23 cellular contexts compared by ENCODE assay signal in genomic region chr3:13683288-13683687, GRCh38.
DNase-seq lines count a peak whose midpoint lies in the region; ATAC-seq and TF ChIP-seq lines count a peak whose summit lies in the region.
"Had no signal": no experiment of that assay in that cellular context is flagged by ENCODE, and none has a peak within 500 bp of the region (broad histone marks: within the 10 kb centered on the region; RNA-seq: fewer than 3 reads in every experiment).

No MANE protein-coding gene starts in this region.

- no peak overlapping the region for H3K4me2 ChIP-seq in neural progenitor cell
- H3K4me2 ChIP-seq: A549, KMS-11 had no signal

- peaks cover 19% of the 10 kb centered on the region for H3K4me1 ChIP-seq in neural progenitor cell
- H3K4me1 ChIP-seq in thyroid gland: no peaks in the 10 kb centered on the region
- H3K4me1 ChIP-seq: A549, BE2C, HAP-1 had no signal

- no peak overlapping the region for H3K27ac ChIP-seq in neural progenitor cell
- H3K27ac ChIP-seq in thyroid gland: no peak overlapping the region
- H3K27ac ChIP-seq: A549, HL-60, KMS-11, RWPE1 had no signal

- no peak for DNase-seq in activated naive CD8-positive, alpha-beta T cell treated with anti-CD3 and anti-CD28 coated beads, Interleukin-2, amount 10 ng/mL, durations not matched to agents 7 days and 5 days
- DNase-seq in activated naive CD8-positive, alpha-beta T cell treated with anti-CD3 and anti-CD28 coated beads for 36 hours: no peak
- DNase-seq in neural progenitor cell (ENCODE audit: low spot score) (no peak), Calu3 (no peak), thyroid gland (no peak), left cardiac atrium (no peak)
- DNase-seq: BE2C; DMS79; NCI-H1092 treated with DMSO at 0.1 percent for 48 hours; NCI-H1436 treated with DMSO at 0.1 percent for 48 hours; NCI-H2029; NCI-H226; NCI-H510A treated with DMSO at 0.1 percent for 48 hours; NCI-H774; NK-92 treated with Interleukin-12 subunit alpha and Interleukin-12 subunit beta, amount 100 ng/mL, for 24 hours; SHP77 treated with DMSO at 0.1 percent for 48 hours had no signal

- H3F3A ChIP-seq in neural progenitor cell (ENCODE audit: low read depth): peaks cover 5% of the 10 kb centered on the region

- H3K4me3 ChIP-seq in neural progenitor cell (no peak overlapping the region), thyroid gland (replicated peaks in 1 of 3) (no peak overlapping the region)
- H3K4me3 ChIP-seq: A549, GM12878, HAP-1 had no signal

- no peaks in the 10 kb centered on the region for H3K9me3 Mint-ChIP-seq in activated naive CD8-positive, alpha-beta T cell treated with anti-CD3 and anti-CD28 coated beads, Interleukin-2, amount 10 ng/mL, durations not matched to agents 7 days and 5 days
- no peaks in the 10 kb centered on the region for H3K9me3 Mint-ChIP-seq in activated naive CD8-positive, alpha-beta T cell treated with anti-CD3 and anti-CD28 coated beads for 36 hours
- H3K9me3 Mint-ChIP-seq in brain: peaks cover 0 to 3% (median 0%) of the 10 kb centered on the region in 5 experiments
- H3K9me3 Mint-ChIP-seq in neural progenitor cell: no peaks in the 10 kb centered on the region
- H3K9me3 Mint-ChIP-seq in Calu3 (ENCODE audit: low read depth, unreplicated experiment): no peaks in the 10 kb centered on the region

- H3K27me3 Mint-ChIP-seq in activated naive CD8-positive, alpha-beta T cell treated with anti-CD3 and anti-CD28 coated beads, Interleukin-2, amount 10 ng/mL, durations not matched to agents 7 days and 5 days: peaks cover 5% of the 10 kb centered on the region
- H3K27me3 Mint-ChIP-seq in activated naive CD8-positive, alpha-beta T cell treated with anti-CD3 and anti-CD28 coated beads for 36 hours: peaks cover 3% of the 10 kb centered on the region
- H3K27me3 Mint-ChIP-seq in brain (peaks cover 12% of the 10 kb centered on the region), neural progenitor cell (ENCODE audit: insufficient read depth, low read depth) (peaks cover 10% of the 10 kb centered on the region), Calu3 (ENCODE audit: unreplicated experiment) (peaks cover 68% of the 10 kb centered on the region)

- no peak overlapping the region for H2AFZ ChIP-seq in neural progenitor cell (replicated peaks)

- no peak for TF ChIP-seq POLR2A in thyroid gland (IDR thresholded peaks at IDR 0.05)

- no peaks in the 10 kb centered on the region for H3K36me3 Mint-ChIP-seq in activated naive CD8-positive, alpha-beta T cell treated with anti-CD3 and anti-CD28 coated beads, Interleukin-2, amount 10 ng/mL, durations not matched to agents 7 days and 5 days
- no peaks in the 10 kb centered on the region for H3K36me3 Mint-ChIP-seq in activated naive CD8-positive, alpha-beta T cell treated with anti-CD3 and anti-CD28 coated beads for 36 hours
- H3K36me3 Mint-ChIP-seq in brain: no peaks in the 10 kb centered on the region
- H3K36me3 Mint-ChIP-seq in neural progenitor cell: no peaks in the 10 kb centered on the region
- no peaks in the 10 kb centered on the region for H3K36me3 Mint-ChIP-seq in Calu3 (ENCODE audit: insufficient read depth, unreplicated experiment)

- no peaks in the 10 kb centered on the region for H3K79me2 ChIP-seq in neural progenitor cell (ENCODE audit: low read depth)

- POLR2A ChIA-PET in activated naive CD8-positive, alpha-beta T cell treated with anti-CD3 and anti-CD28 coated beads, Interleukin-2, amount 10 ng/mL, durations not matched to agents 7 days and 5 days (lab: Charles Lee): no interaction called here

- 84 to 92% methylated on average over 4 of the region's 4 CpGs for WGBS in thyroid gland, 2 donors

- H3K4me3 Mint-ChIP-seq in activated naive CD8-positive, alpha-beta T cell treated with anti-CD3 and anti-CD28 coated beads, Interleukin-2, amount 10 ng/mL, durations not matched to agents 7 days and 5 days: no peak overlapping the region
- H3K4me3 Mint-ChIP-seq in activated naive CD8-positive, alpha-beta T cell treated with anti-CD3 and anti-CD28 coated beads for 36 hours: no peak overlapping the region
- no peak overlapping the region for H3K4me3 Mint-ChIP-seq in brain
- H3K4me3 Mint-ChIP-seq in neural progenitor cell: no peak overlapping the region
- no peak overlapping the region for H3K4me3 Mint-ChIP-seq in Calu3 (ENCODE audit: low read depth, unreplicated experiment)

- no peak for ATAC-seq in activated naive CD8-positive, alpha-beta T cell treated with anti-CD3 and anti-CD28 coated beads, Interleukin-2, amount 10 ng/mL, durations not matched to agents 7 days and 5 days (ENCODE audit: low read depth)
- no peak for ATAC-seq in left cardiac atrium
- ATAC-seq: A549, GM12878 had no signal

- no peaks in the 10 kb centered on the region for H3K27me3 ChIP-seq in neural progenitor cell
- no peaks in the 10 kb centered on the region for H3K27me3 ChIP-seq in thyroid gland
- H3K27me3 ChIP-seq: BE2C had no signal

- CTCF ChIA-PET in Calu3 (lab: Charles Lee): no interaction called here

- no peaks in the 10 kb centered on the region for H4K20me1 ChIP-seq in neural progenitor cell (ENCODE audit: low read depth)

- BruUV-seq in Calu3 (replicated peaks; lab: Mats Ljungman, UMichigan): no TSS peak

- H3K27ac Mint-ChIP-seq in activated naive CD8-positive, alpha-beta T cell treated with anti-CD3 and anti-CD28 coated beads, Interleukin-2, amount 10 ng/mL, durations not matched to agents 7 days and 5 days: peak overlapping the region; percentile 2
- no peak overlapping the region for H3K27ac Mint-ChIP-seq in activated naive CD8-positive, alpha-beta T cell treated with anti-CD3 and anti-CD28 coated beads for 36 hours
- peak overlapping the region in 3 of 5 experiments; percentile 0 to 77 (median 15) for H3K27ac Mint-ChIP-seq in brain
- H3K27ac Mint-ChIP-seq in neural progenitor cell: peak overlapping the region; percentile 48
- H3K27ac Mint-ChIP-seq in Calu3 (ENCODE audit: unreplicated experiment): no peak overlapping the region

- H3K9me3 ChIP-seq in neural progenitor cell (ENCODE audit: low read depth) (no peaks in the 10 kb centered on the region), thyroid gland (no peaks in the 10 kb centered on the region)
- H3K9me3 ChIP-seq: A549, BE2C, HAP-1 had no signal

- H3K36me3 ChIP-seq in neural progenitor cell (no peaks in the 10 kb centered on the region), thyroid gland (no peaks in the 10 kb centered on the region)
- H3K36me3 ChIP-seq: BE2C, HAP-1 had no signal

- no peak for TF ChIP-seq CTCF in brain (conservative IDR thresholded peaks at IDR 0.05)
- no peak for TF ChIP-seq CTCF in neural progenitor cell (IDR thresholded peaks at IDR 0.05)
- no peak for TF ChIP-seq CTCF in Calu3 (IDR thresholded peaks at IDR 0.05; ENCODE audit: unreplicated experiment)
- TF ChIP-seq CTCF in thyroid gland (IDR thresholded peaks at IDR 0.05): no peak

- peaks cover 2% of the 10 kb centered on the region for H3K4me1 Mint-ChIP-seq in activated naive CD8-positive, alpha-beta T cell treated with anti-CD3 and anti-CD28 coated beads, Interleukin-2, amount 10 ng/mL, durations not matched to agents 7 days and 5 days
- H3K4me1 Mint-ChIP-seq in activated naive CD8-positive, alpha-beta T cell treated with anti-CD3 and anti-CD28 coated beads for 36 hours: no peaks in the 10 kb centered on the region
- peaks cover 51% of the 10 kb centered on the region for H3K4me1 Mint-ChIP-seq in brain
- H3K4me1 Mint-ChIP-seq in neural progenitor cell: peaks cover 41% of the 10 kb centered on the region
- no peaks in the 10 kb centered on the region for H3K4me1 Mint-ChIP-seq in Calu3 (ENCODE audit: low read depth, unreplicated experiment)

- no peak overlapping the region for H3K9ac ChIP-seq in neural progenitor cell
- H3K9ac ChIP-seq: KMS-11 had no signal

- intact Hi-C loops in Calu3 (cut with micrococcal nuclease; ENCODE audit: unreplicated experiment) (no loop called here), thyroid gland (cut with DNase I) (no loop called here), left cardiac atrium (cut with DNase I) (no loop called here)

Comparison
In these comparisons a context has a peak if more than half of its experiments do, and no peak if none do; other contexts are left out.
1. H3K27ac Mint-ChIP-seq: peak in activated naive CD8-positive, alpha-beta T cell treated with anti-CD3 and anti-CD28 coated beads, Interleukin-2, amount 10 ng/mL, durations not matched to agents 7 days and 5 days (single experiment), brain (3 of 5) and neural progenitor cell (single experiment); none in activated naive CD8-positive, alpha-beta T cell treated with anti-CD3 and anti-CD28 coated beads for 36 hours (single experiment) and Calu3 (single experiment).